In the genomic region with DNA sequence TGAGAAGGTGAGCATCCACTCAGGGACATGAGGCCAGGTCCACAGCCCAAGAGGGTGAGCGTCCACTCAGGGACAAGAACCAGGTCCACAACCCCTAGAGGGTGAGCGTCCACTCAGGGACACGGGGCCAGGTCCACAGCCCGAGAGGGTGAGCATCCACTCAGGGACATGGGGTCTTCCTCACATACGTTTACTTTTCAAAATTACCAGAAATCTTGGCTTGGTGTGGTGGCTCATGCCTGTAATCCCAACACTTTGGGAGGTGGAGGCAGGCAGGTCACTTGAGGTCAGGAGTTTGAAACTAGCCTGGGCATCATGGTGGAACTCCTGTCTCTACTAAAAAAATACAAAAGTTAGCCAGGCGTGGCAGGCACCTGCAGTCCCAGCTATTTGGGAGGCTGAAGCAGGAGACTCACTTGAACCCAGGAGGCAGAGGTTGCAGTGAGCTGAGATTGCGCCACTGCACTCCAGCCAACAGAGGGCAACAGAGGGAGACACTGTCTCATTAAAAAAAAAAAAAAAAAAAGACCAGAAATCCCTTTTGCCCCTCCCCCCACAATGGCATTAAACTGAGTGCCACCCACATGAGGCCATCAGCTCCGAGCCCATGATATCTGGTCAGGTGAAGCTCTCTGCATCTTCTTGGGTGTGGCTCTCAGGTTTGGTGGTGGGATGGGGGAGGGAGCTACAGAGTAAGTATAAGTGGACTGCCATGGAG, we compare ENCODE assay signal across 14 cellular contexts. TPM values are rescaled to one million over a fixed set of nuclear protein-coding genes. Genes with fewer than 3 reads are reported as not detected.
DNase-seq lines count a peak whose midpoint lies in the region; ATAC-seq, FAIRE-seq and TF ChIP-seq lines count a peak whose summit lies in the region.
"Had no signal": no experiment of that assay in that cellular context is flagged by ENCODE, and none has a peak within 500 bp of the region (broad histone marks: within the 10 kb centered on the region; RNA-seq: fewer than 3 reads in every experiment).

No MANE protein-coding gene starts in this region.

- no peak overlapping the region for H2AK5ac ChIP-seq in IMR-90 (ENCODE audit: low read depth, low read length)

- H3K36me3 ChIP-seq in DND-41 (ENCODE audit: insufficient read depth, low read length) = no peaks in the 10 kb centered on the region
- no peaks in the 10 kb centered on the region for H3K36me3 ChIP-seq in IMR-90 (ENCODE audit: control insufficient read depth, insufficient read depth, low read length)
- no peaks in the 10 kb centered on the region for H3K36me3 ChIP-seq in GM12878 (ENCODE audit: control insufficient read depth in 2 of 2, insufficient read depth in 2 of 2, low read length in 1 of 2)
- H3K36me3 ChIP-seq: thoracic aorta had no signal

- no CpG with 5 or more reads among the region's 8 CpGs for WGBS in IMR-90 (ENCODE audit: extremely low coverage in 2 of 2, insufficient read length in 1 of 2), 2 experiments
- 50% methylated on average over 8 of the region's 8 CpGs for WGBS in GM12878 (ENCODE audit: insufficient coverage, insufficient replicate concordance, low lambda C conversion rate, missing lambda C conversion rate)

- no peak for TF ChIP-seq EP300 in GM12878 (IDR thresholded peaks at IDR 0.05; ENCODE audit: borderline replicate concordance in 1 of 2, control insufficient read depth in 1 of 2, low read depth in 2 of 2, low read length in 2 of 2)

- in situ Hi-C loops in IMR-90 (cut with MboI; ENCODE audit: low sequenced_read_pairs) = no loop called here
- in situ Hi-C loops in GM12878 (cut with MboI) = no loop called here
- in situ Hi-C loops in GM13976 (cut with MboI; ENCODE audit: low sequenced_read_pairs, unreplicated experiment) = no loop called here

- no peak overlapping the region for H4K8ac ChIP-seq in IMR-90 (ENCODE audit: low read depth in 2 of 2, low read length in 2 of 2)

- H4K5ac ChIP-seq in IMR-90 (ENCODE audit: low read depth, low read length) = no peak overlapping the region

- H3K9me3 ChIP-seq in DND-41 (ENCODE audit: insufficient read depth, low read length, severe bottlenecking) (peaks cover 25% of the 10 kb centered on the region), IMR-90 (ENCODE audit: control insufficient read depth, insufficient read depth, low read length) (peaks cover 7% of the 10 kb centered on the region; the same call in 1 of the 2 replicates), GM12878 (replicated peaks; ENCODE audit: control insufficient read depth, insufficient read depth, low read length) (peaks cover 13% of the 10 kb centered on the region; the same call in 2 of the 3 replicates)
- H3K9me3 ChIP-seq: Caco-2, thoracic aorta had no signal

- H3K4ac ChIP-seq in IMR-90 (ENCODE audit: low read depth, low read length) = no peak overlapping the region

- no peak overlapping the region for H2BK5ac ChIP-seq in IMR-90 (ENCODE audit: low read depth, low read length, poor library complexity, severe bottlenecking)

- no peaks in the 10 kb centered on the region for H3K9me1 ChIP-seq in IMR-90 (ENCODE audit: insufficient read depth, low read length)

- peaks cover 9% of the 10 kb centered on the region for H3K36me3 Mint-ChIP-seq in natural killer cell

- DNase-seq in DND-41 = no peak
- no peak for DNase-seq in IMR-90
- no peak for DNase-seq in GM12878 (ENCODE audit: low read depth, low spot score)
- no peak for DNase-seq in natural killer cell
- DNase-seq in SHP77 (lab: John Stamatoyannopoulos, UW) = no peak
- no peak for DNase-seq in GM19239 (ENCODE audit: insufficient read length, low spot score)
- no peak for DNase-seq in GM13976 (ENCODE audit: low spot score)
- no peak for DNase-seq in midbrain (lab: John Stamatoyannopoulos, UW)
- DNase-seq: Caco-2, H7, NCI-H1694 treated with DMSO at 0.1 percent for 48 hours, NCI-H774 had no signal

- BruUV-seq in IMR-90 (replicated peaks; lab: Mats Ljungman, UMichigan) = no TSS peak
- no TSS peak for BruUV-seq in GM12878 (replicated peaks; lab: Mats Ljungman, UMichigan)

- no peak overlapping the region for H3K4me3 ChIP-seq in DND-41 (ENCODE audit: low read depth in 1 of 2, low read length in 2 of 2)
- no peak overlapping the region for H3K4me3 ChIP-seq in IMR-90 (ENCODE audit: insufficient read depth, low read depth, low read length)
- no peak overlapping the region for H3K4me3 ChIP-seq in GM12878
- H3K4me3 ChIP-seq: thoracic aorta had no signal

- peaks cover 62 to 75% of the 10 kb centered on the region in 2 donors for H3K4me1 Mint-ChIP-seq in natural killer cell

- 0 out of 2 replicates have a peak overlapping the region, but pooled peaks have one; percentile 21 for H3K27ac ChIP-seq in DND-41 (ENCODE audit: low read length)
- no peak overlapping the region for H3K27ac ChIP-seq in IMR-90 (ENCODE audit: insufficient read depth, low read length)
- H3K27ac ChIP-seq in GM12878 (ENCODE audit: control insufficient read depth, insufficient read depth) = no peak overlapping the region
- H3K27ac ChIP-seq: thoracic aorta had no signal

- H3K79me2 ChIP-seq in DND-41 (ENCODE audit: insufficient read depth, low read length) (no peaks in the 10 kb centered on the region), GM12878 (ENCODE audit: control insufficient read depth, insufficient read depth, low read length) (no peaks in the 10 kb centered on the region)

- no peak overlapping the region for H3K14ac ChIP-seq in IMR-90 (replicated peaks; ENCODE audit: low read depth, low read length)

- H2BK120ac ChIP-seq in IMR-90 (ENCODE audit: low read depth, low read length) = no peak overlapping the region

- H3K4me1 ChIP-seq in DND-41 (ENCODE audit: insufficient read depth, low read length) = peaks cover 47% of the 10 kb centered on the region
- peaks cover 2% of the 10 kb centered on the region; the same call in 1 of the 2 replicates for H3K4me1 ChIP-seq in IMR-90 (ENCODE audit: control insufficient read depth, insufficient read depth, low read length)
- H3K4me1 ChIP-seq in GM12878 (ENCODE audit: control insufficient read depth, insufficient read depth, low read length) = peaks cover 4% of the 10 kb centered on the region; the same call in 1 of the 2 replicates
- H3K4me1 ChIP-seq: Caco-2 had no signal

- H3K4me2 ChIP-seq in DND-41 (ENCODE audit: insufficient read depth, low read length) (no peak overlapping the region), IMR-90 (ENCODE audit: low read depth, low read length) (no peak overlapping the region), GM12878 (ENCODE audit: control insufficient read depth, insufficient read depth) (no peak overlapping the region)

- TF ChIP-seq RAD21 in IMR-90 (IDR thresholded peaks at IDR 0.05; ENCODE audit: low read length) = no peak
- TF ChIP-seq RAD21 in GM12878 (IDR thresholded peaks at IDR 0.05; ENCODE audit: insufficient read depth, low read depth, low read length) = no peak

- TF ChIP-seq POLR2A in IMR-90 (IDR thresholded peaks at IDR 0.05; ENCODE audit: low read depth, low read length) = no peak
- TF ChIP-seq POLR2A in GM12878 (IDR thresholded peaks at IDR 0.05; ENCODE audit: low read depth, low read length) = no peak

- no peaks in the 10 kb centered on the region for H3K9me3 Mint-ChIP-seq in natural killer cell

- POLR2A ChIA-PET in IMR-90 (lab: Charles Lee; ENCODE audit: unreplicated experiment) = no interaction called here
- POLR2A ChIA-PET in GM12878 (lab: Charles Lee) = no interaction called here

- H3K27me3 Mint-ChIP-seq in natural killer cell (ENCODE audit: low read depth in 2 of 2) = no peaks in the 10 kb centered on the region
- H3K27me3 Mint-ChIP-seq: activated CD4-positive, alpha-beta T cell treated with anti-CD3 and anti-CD28 coated beads for 36 hours had no signal

- no peak overlapping the region for H3K56ac ChIP-seq in IMR-90 (ENCODE audit: extremely low read depth, insufficient read depth, low read length)

- H4K91ac ChIP-seq in IMR-90 (ENCODE audit: insufficient read depth, low read depth, low read length) = no peak overlapping the region

- no peaks in the 10 kb centered on the region for H3K79me1 ChIP-seq in IMR-90 (ENCODE audit: low read depth in 1 of 2, low read length in 2 of 2)

- H3K27me3 ChIP-seq in DND-41 (ENCODE audit: insufficient read depth, low read length, poor library complexity) (no peaks in the 10 kb centered on the region), IMR-90 (ENCODE audit: control insufficient read depth, insufficient read depth, low read length) (no peaks in the 10 kb centered on the region), GM12878 (replicated peaks in 1 of 2; ENCODE audit: control insufficient read depth in 2 of 2, insufficient read depth in 2 of 2, low read length in 1 of 2) (no peaks in the 10 kb centered on the region)

- dilution Hi-C loops in IMR-90 (cut with HindIII; ENCODE audit: low sequenced_read_pairs, unreplicated experiment) = no loop called here

- H2AK9ac ChIP-seq in IMR-90 (replicated peaks; ENCODE audit: low read depth, low read length, poor library complexity) = no peak overlapping the region

- ATAC-seq in DND-41 (ENCODE audit: insufficient read depth, low read depth) (no peak), IMR-90 (ENCODE audit: low read depth) (no peak), GM12878 (no peak), natural killer cell (peak in 2 of 3 donors; percentile 24 to 32)

- H2BK15ac ChIP-seq in IMR-90 (ENCODE audit: low read depth, low read length) = no peak overlapping the region

- peak; percentile 16 for TF ChIP-seq CTCF in DND-41 (IDR thresholded peaks at IDR 0.05; ENCODE audit: borderline replicate concordance, extremely low read depth, low read length, poor library complexity, severe bottlenecking)
- TF ChIP-seq CTCF in IMR-90 (conservative IDR thresholded peaks at IDR 0.05; ENCODE audit: low read depth, low read length) = 0 out of 2 replicates have a peak, but pooled peaks have one; percentile 1
- TF ChIP-seq CTCF in GM12878 (IDR thresholded peaks at IDR 0.05 in 2 of 3, conservative IDR thresholded peaks at IDR 0.05 in 1 of 3; ENCODE audit: control insufficient read depth in 2 of 3, extremely low read depth in 1 of 3, insufficient read depth in 1 of 3, low read depth in 3 of 3, low read length in 3 of 3) = 0 out of 6 replicates have a peak, but pooled peaks of 1 of the 3 experiments have one; percentile 10
- peak; percentile 44 for TF ChIP-seq CTCF in natural killer cell (IDR thresholded peaks at IDR 0.05)
- TF ChIP-seq CTCF in GM13976 (IDR thresholded peaks at IDR 0.05; ENCODE audit: borderline replicate concordance, control extremely low read depth, extremely low read depth, insufficient read depth, missing control alignments) = no peak

- H4K20me1 ChIP-seq in DND-41 (ENCODE audit: insufficient read depth, low read length) (no peaks in the 10 kb centered on the region), IMR-90 (ENCODE audit: insufficient read depth, low read length) (no peaks in the 10 kb centered on the region), GM12878 (ENCODE audit: control insufficient read depth, insufficient read depth) (no peaks in the 10 kb centered on the region)

- RAD21 ChIA-PET in GM12878 (lab: Charles Lee; ENCODE audit: unreplicated experiment) = interaction anchor here (0.7 kb wide), 1 partner anchor 70 kb away, joined by 9 read pairs; no protein-coding TSS in a partner anchor

- H3K9ac ChIP-seq in DND-41 (ENCODE audit: low read depth, low read length) = no peak overlapping the region
- no peak overlapping the region for H3K9ac ChIP-seq in IMR-90 (ENCODE audit: low read depth, low read length)
- H3K9ac ChIP-seq in GM12878 (ENCODE audit: control insufficient read depth, insufficient read depth, low read length) = no peak overlapping the region

- CTCF ChIA-PET in IMR-90 (lab: Yijun Ruan, JAX) = interaction anchor here (0.7 kb wide), 1 partner anchor 1902 kb away, joined by 4 read pairs; no protein-coding TSS in a partner anchor
- CTCF ChIA-PET in GM12878 (lab: Yijun Ruan, JAX) = interaction anchor here (0.6 to 0.9 kb wide), 4 partner anchors 11 to 508 kb away, joined by 3 read pairs; no protein-coding TSS in a partner anchor

- no peak overlapping the region for H3K18ac ChIP-seq in IMR-90 (ENCODE audit: low read depth, low read length)

- H2AFZ ChIP-seq in DND-41 (ENCODE audit: low read depth, low read length) = no peak overlapping the region
- H2AFZ ChIP-seq in IMR-90 (replicated peaks; ENCODE audit: low read length, poor library complexity) = no peak overlapping the region
- H2AFZ ChIP-seq in GM12878 (ENCODE audit: control insufficient read depth, low read depth, low read length) = no peak overlapping the region

- no peak for FAIRE-seq in GM12878 (lab: Jason Lieb, UNC)
- FAIRE-seq in GM19239 (lab: Jason Lieb, UNC) = no peak

- SMC1A ChIA-PET in GM12878 (lab: Charles Lee; ENCODE audit: uncharacterized antibody, unreplicated experiment) = interaction anchor here (0.6 to 0.9 kb wide), 2 partner anchors 70 to 93 kb away, joined by 3 read pairs; no protein-coding TSS in a partner anchor

- no peak overlapping the region for H2BK20ac ChIP-seq in IMR-90 (ENCODE audit: low read depth, low read length)

- H3K23ac ChIP-seq in IMR-90 (ENCODE audit: low read depth, low read length) = no peak overlapping the region

- intact Hi-C loops in IMR-90 (cut with micrococcal nuclease) = no loop called here
- intact Hi-C loops in GM12878 (cut with micrococcal nuclease; ENCODE audit: unreplicated experiment) = no loop called here
- intact Hi-C loops in natural killer cell (cut with micrococcal nuclease) = no loop called here

- no peak overlapping the region for H3K4me3 Mint-ChIP-seq in natural killer cell
- H3K4me3 Mint-ChIP-seq: activated CD4-positive, alpha-beta T cell treated with anti-CD3 and anti-CD28 coated beads for 36 hours had no signal

- peak overlapping the region; percentile 43 to 83 for H3K27ac Mint-ChIP-seq in natural killer cell

RNA-seq across cellular contexts. Expression of a gene that starts 9.0 kb away (rescaled TPM):
- total RNA-seq in IMR-90 (2012; rRNA removed) (0.90 and 1.4 TPM in 2 replicates), GM12878 (2014; rRNA removed) (41.1 and 43.2 TPM in 2 replicates), GM12878 (2014; rRNA removed; fragmentation: Illumina TruSeq; extraction: Trizol) (33.5 and 34.6 TPM in 2 replicates), GM12878 (2021) (52.5 and 55.8 TPM in 2 replicates), natural killer cell (100 to 1,000 TPM; 183 to 344 (median 325) TPM)
- polyA plus RNA-seq in IMR-90 (2012; rRNA removed) (0.72 and 0.75 TPM in 2 replicates), GM12878 (2011; rRNA removed) (67.8 and 75.9 TPM in 2 replicates), GM12878 (2014; fragmentation: Illumina TruSeq; extraction: Trizol) (38.6 and 41.9 TPM in 2 replicates), GM12878 (2014; fragmentation: Nextera tagmentation; extraction: Ambion mirVana) (10 to 100 TPM; 12.2 to 13.3 TPM), GM12878 (2014; rRNA removed) (34.0 and 35.0 TPM in 2 replicates), GM12878 (2016; fragmentation: Nextera tagmentation; extraction: Ambion mirVana) (10 to 100 TPM; 42.2 to 42.4 TPM)
- polyA plus RNA-seq in IMR-90 (2012; cell fraction: cytosol; rRNA removed) = 0.52 and 0.82 TPM in 2 replicates
- polyA plus RNA-seq in IMR-90 (2012; cell fraction: nucleus; rRNA removed; ENCODE audit: low replicate concordance) = 1.2 and 2.2 TPM in 2 replicates
- 143 and 147 TPM in 2 replicates for total RNA-seq in GM12878 (2013; cell fraction: nucleolus; rRNA removed)
- polyA plus RNA-seq in GM12878 (2011; ENCODE audit: low read depth) = 19.6 TPM
- polyA plus RNA-seq in GM12878 (2011; cell fraction: cytosol; rRNA removed) = 43.5 and 56.5 TPM in 2 replicates
- 42.3 and 48.6 TPM in 2 replicates for polyA plus RNA-seq in GM12878 (2011; cell fraction: nucleus; rRNA removed)
- 22.9 and 32.1 TPM in 2 replicates for polyA plus RNA-seq in GM12878 (2012)
- polyA minus RNA-seq in GM12878 (2011; rRNA and poly(A)+ RNA removed) = 65.0 and 79.1 TPM in 2 replicates
- 29.4 and 33.1 TPM in 2 replicates for polyA minus RNA-seq in GM12878 (2011; cell fraction: cytosol; rRNA and poly(A)+ RNA removed)
- 36.0 and 54.1 TPM in 2 replicates for polyA minus RNA-seq in GM12878 (2011; cell fraction: nucleus; rRNA and poly(A)+ RNA removed)

Comparison
In these comparisons a context has a peak if more than half of its experiments do, and no peak if none do; other contexts are left out.
1. ATAC-seq: peak in natural killer cell (2 of 3); none in DND-41 (single experiment), IMR-90 (single experiment) and GM12878 (single experiment).
2. RNA of a gene that starts 9.0 kb away (total RNA-seq): 183 to 344 TPM in natural killer cell and 33.5 to 147 TPM in GM12878; 0.90 to 1.4 TPM in IMR-90; every median in the first group is over 10 times any median in the second.